Comparison of ENCODE assay signal across 8 cellular contexts in the genomic region with DNA sequence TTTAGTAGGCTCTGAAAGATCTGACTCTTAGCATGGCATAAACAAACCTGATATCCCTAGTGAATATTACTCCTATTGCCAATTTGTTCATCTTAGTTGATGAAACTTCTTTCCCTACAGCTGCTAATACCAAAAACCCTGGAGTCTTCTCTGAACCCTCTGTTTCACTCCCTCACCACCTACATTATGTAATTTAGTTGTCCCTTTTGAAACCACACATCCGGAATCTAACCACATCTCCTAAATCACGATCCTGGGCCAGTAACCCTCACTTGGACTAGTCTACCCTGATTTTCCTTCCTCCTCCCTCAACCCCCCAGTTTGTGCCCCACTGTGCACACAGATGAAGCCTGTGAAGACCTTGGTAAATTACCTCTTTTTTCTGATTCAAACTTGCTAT. TPM values are rescaled to one million over a fixed set of nuclear protein-coding genes. Genes with fewer than 3 reads are reported as not detected.
DNase-seq lines count a peak whose midpoint lies in the region; ATAC-seq, FAIRE-seq and TF ChIP-seq lines count a peak whose summit lies in the region.
"Had no signal": no experiment of that assay in that cellular context is flagged by ENCODE, and none has a peak within 500 bp of the region (broad histone marks: within the 10 kb centered on the region; RNA-seq: fewer than 3 reads in every experiment).

No MANE protein-coding gene starts in this region.

- no peaks in the 10 kb centered on the region for H4K20me1 ChIP-seq in PC-9 (ENCODE audit: insufficient read depth)

- TF ChIP-seq POLR2A in esophagus muscularis mucosa (IDR thresholded peaks at IDR 0.05; ENCODE audit: low read depth) (no peak), prostate gland (IDR thresholded peaks at IDR 0.05) (no peak)

- intact Hi-C loops in PC-9 (cut with micrococcal nuclease; ENCODE audit: unreplicated experiment) (no loop called here), esophagus muscularis mucosa (cut with DNase I) (no loop called here), prostate gland (cut with DNase I) (no loop called here), pancreas (cut with DNase I) (no loop called here)

- TF ChIP-seq EP300 in esophagus muscularis mucosa (IDR thresholded peaks at IDR 0.05): no peak

- peaks cover 27% of the 10 kb centered on the region for H3K79me2 ChIP-seq in PC-9 (ENCODE audit: low read depth)

- peak overlapping the region; percentile 85 for H3K4me3 ChIP-seq in GM12865 (ENCODE audit: low read depth, low read length)
- H3K4me3 ChIP-seq in PC-9: peak overlapping the region; percentile 91
- H3K4me3 ChIP-seq in esophagus muscularis mucosa: peak overlapping the region; percentile 73 to 92 (median 83)
- peak overlapping the region; percentile 81 to 89 for H3K4me3 ChIP-seq in prostate gland
- peak overlapping the region in 1 of 4 donors; percentile 95 for H3K4me3 ChIP-seq in pancreas

- no TSS peak for BruUV-seq in PC-9 (replicated peaks; lab: Mats Ljungman, UMichigan)

- H3K9me2 ChIP-seq in PC-9 (ENCODE audit: insufficient read depth): no peaks in the 10 kb centered on the region

- CTCF ChIA-PET in PC-9 (lab: Charles Lee): no interaction called here

- WGBS in esophagus muscularis mucosa: 67% methylated on average over 2 of the region's 2 CpGs
- 59% methylated on average over 2 of the region's 2 CpGs for WGBS in prostate gland
- WGBS in pancreas, 2 donors: 61 to 65% methylated on average over 2 of the region's 2 CpGs

- H3K27me3 ChIP-seq in PC-9 (ENCODE audit: insufficient read depth, low read depth) (no peaks in the 10 kb centered on the region), esophagus muscularis mucosa (no peaks in the 10 kb centered on the region), prostate gland (replicated peaks; ENCODE audit: insufficient read depth) (no peaks in the 10 kb centered on the region), pancreas (no peaks in the 10 kb centered on the region)

- peaks cover 9% of the 10 kb centered on the region for H3K4me1 ChIP-seq in PC-9 (replicated peaks; ENCODE audit: insufficient read depth)
- H3K4me1 ChIP-seq in esophagus muscularis mucosa: peaks cover 11 to 26% (median 17%) of the 10 kb centered on the region in 4 donors
- H3K4me1 ChIP-seq in prostate gland (replicated peaks): no peaks in the 10 kb centered on the region
- H3K4me1 ChIP-seq in pancreas: no peaks in the 10 kb centered on the region

- no peak for FAIRE-seq in pancreas (lab: Jason Lieb, UNC)

- H3K27ac ChIP-seq in PC-9 (no peak overlapping the region), esophagus muscularis mucosa (replicated peaks in 1 of 4) (peak overlapping the region in 1 of 4 donors; percentile 91), prostate gland (no peak overlapping the region), pancreas (no peak overlapping the region)

- no peak overlapping the region for H2AFZ ChIP-seq in PC-9

- POLR2A ChIA-PET in PC-9 (lab: Charles Lee; ENCODE audit: unreplicated experiment): no interaction called here

- no peak for DNase-seq in GM12865 (ENCODE audit: low read depth)
- DNase-seq in PC-9: no peak
- no peak for DNase-seq in esophagus muscularis mucosa (ENCODE audit: extremely low spot score)
- no peak for DNase-seq in prostate gland (ENCODE audit: low spot score)
- no peak for DNase-seq in pancreas
- DNase-seq in GM03348 (ENCODE audit: low spot score): no peak

- H3F3A ChIP-seq in PC-9 (ENCODE audit: insufficient read depth, low read depth): peaks cover 6% of the 10 kb centered on the region; the same call in 1 of the 2 replicates

- H3K9me3 ChIP-seq in PC-9 (ENCODE audit: insufficient read depth, low read depth) (peaks cover 70% of the 10 kb centered on the region), esophagus muscularis mucosa (peaks cover 0 to 67% (median 41%) of the 10 kb centered on the region in 4 donors), prostate gland (no peaks in the 10 kb centered on the region), pancreas (no peaks in the 10 kb centered on the region)

- H3K4me2 ChIP-seq in PC-9: peak overlapping the region; percentile 91

- no peak for ATAC-seq in HG03432 (IDR thresholded peaks at IDR 0.05; ENCODE audit: unreplicated experiment)
- ATAC-seq in pancreas: no peak

- H3K36me3 ChIP-seq in PC-9 (ENCODE audit: low read depth) (peaks cover 34% of the 10 kb centered on the region), esophagus muscularis mucosa (peaks cover 26 to 44% (median 33%) of the 10 kb centered on the region in 4 donors), prostate gland (peaks cover 7 to 18% of the 10 kb centered on the region in 2 donors), pancreas (peaks cover 0 to 16% (median 7%) of the 10 kb centered on the region in 3 donors)

- TF ChIP-seq CTCF in GM12865 (IDR thresholded peaks at IDR 0.05; ENCODE audit: insufficient read depth, low read depth, low read length, missing control alignments) (no peak), PC-9 (conservative IDR thresholded peaks at IDR 0.05) (no peak), esophagus muscularis mucosa (IDR thresholded peaks at IDR 0.05) (no peak), prostate gland (IDR thresholded peaks at IDR 0.05) (no peak), pancreas (IDR thresholded peaks at IDR 0.05) (no peak)

RNA-seq across cellular contexts. Expression of a gene that starts 1.2 kb away (rescaled TPM):
- total RNA-seq in PC-9 (2021) (6.3 and 6.4 TPM in 2 replicates), esophagus muscularis mucosa (1 to 10 TPM; 4.0 to 5.2 (median 4.6) TPM), prostate gland (1 to 10 TPM; 7.2 to 8.1 TPM), pancreas (1 to 10 TPM; 1.9 to 2.6 (median 2.1) TPM)
- polyA plus RNA-seq in pancreas: 1 to 10 TPM in 1 of 2 donors, under 1 TPM in 1; 0.95 to 2.5 TPM

RNA-seq across cellular contexts. Expression of a gene that starts 11.1 kb away (rescaled TPM):
- total RNA-seq in PC-9 (2021): 4.8 and 7.5 TPM in 2 replicates
- 10 to 100 TPM; 11.6 to 21.2 (median 16.3) TPM for total RNA-seq in esophagus muscularis mucosa
- total RNA-seq in prostate gland: 1 to 10 TPM; 3.6 to 9.0 TPM
- 1 to 10 TPM; 2.6 to 6.3 (median 4.0) TPM for total RNA-seq in pancreas
- polyA plus RNA-seq in pancreas: 1 to 10 TPM; 4.6 to 8.4 TPM

RNA-seq across cellular contexts. Expression of a gene that starts 28.0 kb away (rescaled TPM):
- total RNA-seq in PC-9 (2021): not detected in 2 replicates
- total RNA-seq in esophagus muscularis mucosa: under 1 TPM in 3 of 4 donors, not detected in 1; 0.40 to 0.84 (median 0.83) TPM
- under 1 TPM in 1 of 2 donors, not detected in 1; 0.87 TPM for total RNA-seq in prostate gland
- under 1 TPM in 5 of 6 donors, not detected in 1; 0.16 to 0.78 (median 0.42) TPM for total RNA-seq in pancreas
- 1 to 10 TPM; 2.5 to 7.9 TPM for polyA plus RNA-seq in pancreas
- total RNA-seq: SK-MEL-5 had no signal

RNA-seq across cellular contexts. Expression of a gene that starts 29.9 kb away (rescaled TPM):
- total RNA-seq in PC-9 (2021) (16.1 and 19.6 TPM in 2 replicates), esophagus muscularis mucosa (10 to 100 TPM in 2 of 4 donors, 1 to 10 TPM in 2; 9.1 to 12.9 (median 10.3) TPM), prostate gland (10 to 100 TPM; 16.5 to 17.0 TPM), pancreas (10 to 100 TPM in 1 of 6 donors, 1 to 10 TPM in 5; 4.8 to 15.3 (median 6.6) TPM)
- 1 to 10 TPM; 2.8 to 3.3 TPM for polyA plus RNA-seq in pancreas

RNA-seq across cellular contexts. Expression of a gene that starts 56.3 kb away (rescaled TPM):
- total RNA-seq in PC-9 (2021) (16.3 and 21.6 TPM in 2 replicates), esophagus muscularis mucosa (10 to 100 TPM in 3 of 4 donors, 1 to 10 TPM in 1; 7.6 to 23.3 (median 15.5) TPM), prostate gland (10 to 100 TPM; 44.7 to 51.3 TPM), pancreas (1 to 10 TPM; 4.8 to 9.7 (median 6.3) TPM)
- polyA plus RNA-seq in pancreas: 10 to 100 TPM; 10.9 to 12.2 TPM
